Comparison of ENCODE assay signal across 8 cellular contexts in genomic region chr3:107928084-107928445, GRCh38.
DNase-seq lines count a peak whose midpoint lies in the region; ATAC-seq and TF ChIP-seq lines count a peak whose summit lies in the region.

No MANE protein-coding gene starts in this region.

- no peaks in the 10 kb centered on the region for H3K9me2 ChIP-seq in neural cell (ENCODE audit: insufficient read depth, low read length)

- H3K9me3 Mint-ChIP-seq in activated B cell treated with CpG ODN at 0.5 μM for 24 hours, result peaks cover 2% of the 10 kb centered on the region

- H3K27me3 ChIP-seq in neural cell (ENCODE audit: insufficient read depth, low read depth, low read length), result peaks cover 6% of the 10 kb centered on the region

- intact Hi-C loops in activated B cell treated with CpG ODN at 0.5 μM for 24 hours (cut with micrococcal nuclease), result loop anchor here (5.0 kb wide), 4 partner anchors 116 to 624 kb away; no protein-coding TSS in a partner anchor

- DNase-seq in Caki2 (ENCODE audit: low read depth), result peak; percentile 18
- no peak for DNase-seq in activated B cell treated with CpG ODN at 0.5 μM for 24 hours
- DNase-seq in foreskin fibroblast, result peak; percentile 37 to 70
- DNase-seq in foreskin melanocyte, result no peak
- DNase-seq in HPDE6-E6E7 (ENCODE audit: extremely low spot score), result no peak

- no peaks in the 10 kb centered on the region for H3K9me3 ChIP-seq in neural cell (ENCODE audit: low read length)

- H3K4me3 Mint-ChIP-seq in activated B cell treated with CpG ODN at 0.5 μM for 24 hours, result peak overlapping the region; percentile 86

- POLR2A ChIA-PET in activated B cell treated with CpG ODN at 0.5 μM for 24 hours (lab: Charles Lee), result interaction anchor here (0.7 to 1.1 kb wide), 5 partner anchors 161 to 294 kb away, joined by 3 to 6 read pairs (median 4); partner anchors contain the start of gene IFT57

- H3K36me3 ChIP-seq in neural cell (ENCODE audit: insufficient read depth, low read length), result no peaks in the 10 kb centered on the region

- in situ Hi-C loops in Caki2 (cut with HindIII; ENCODE audit: low pct_unique_long_range_greater_than_20kb, low sequenced_read_pairs), result no loop called here

- ATAC-seq in GM19395 (IDR thresholded peaks at IDR 0.05; ENCODE audit: unreplicated experiment), result peak; percentile 30
- ATAC-seq in HG03469 (IDR thresholded peaks at IDR 0.05; ENCODE audit: unreplicated experiment), result peak; percentile 22
- peak; percentile 18 for ATAC-seq in activated B cell treated with CpG ODN at 0.5 μM for 24 hours (ENCODE audit: low read depth)

- no peak for TF ChIP-seq EP300 in neural cell (conservative IDR thresholded peaks at IDR 0.05; ENCODE audit: poor library complexity, severe bottlenecking)

- H3K36me3 Mint-ChIP-seq in activated B cell treated with CpG ODN at 0.5 μM for 24 hours (ENCODE audit: low read depth), result no peaks in the 10 kb centered on the region

- H4K20me1 ChIP-seq in neural cell (ENCODE audit: insufficient read depth), result no peaks in the 10 kb centered on the region

- H3K9ac ChIP-seq in neural cell (ENCODE audit: low read length), result peak overlapping the region; percentile 61

- no peaks in the 10 kb centered on the region for H3K79me2 ChIP-seq in neural cell (replicated peaks; ENCODE audit: insufficient read depth, low read length)

- H3K4me3 ChIP-seq in foreskin fibroblast (ENCODE audit: low read depth in 1 of 2, low read length in 2 of 2) (peak overlapping the region; percentile 67 to 72), neural cell (ENCODE audit: low read length) (peak overlapping the region; percentile 72)

- peak overlapping the region; percentile 42 for H2AFZ ChIP-seq in neural cell (ENCODE audit: low read depth, low read length)

- no peak for TF ChIP-seq RAD21 in neural cell (conservative IDR thresholded peaks at IDR 0.05)

- H3K27me3 Mint-ChIP-seq in activated B cell treated with CpG ODN at 0.5 μM for 24 hours, result peaks cover 12% of the 10 kb centered on the region

- no peak overlapping the region for H3K4me2 ChIP-seq in neural cell (ENCODE audit: low read length)

- peaks cover 22% of the 10 kb centered on the region for H3K4me1 Mint-ChIP-seq in activated B cell treated with CpG ODN at 0.5 μM for 24 hours

- peak overlapping the region; percentile 61 for H3K27ac Mint-ChIP-seq in activated B cell treated with CpG ODN at 0.5 μM for 24 hours

- H3K27ac ChIP-seq in neural cell (ENCODE audit: low read length), result peak overlapping the region; percentile 54

- TF ChIP-seq CTCF in activated B cell treated with CpG ODN at 0.5 μM for 24 hours (IDR thresholded peaks at IDR 0.05) (no peak), foreskin fibroblast (IDR thresholded peaks at IDR 0.05; ENCODE audit: low read depth, low read length) (no peak), neural cell (IDR thresholded peaks at IDR 0.05; ENCODE audit: poor library complexity, severe bottlenecking) (no peak)

- CTCF ChIA-PET in activated B cell treated with CpG ODN at 0.5 μM for 24 hours (lab: Charles Lee), result interaction anchor here (0.6 to 2.7 kb wide), 29 partner anchors 8 to 692 kb away, joined by 3 to 17 read pairs (median 4); no protein-coding TSS in a partner anchor

- no peaks in the 10 kb centered on the region for H3F3A ChIP-seq in neural cell (ENCODE audit: insufficient read depth, low read length, poor library complexity, severe bottlenecking)

TF ChIP-seq in neural cell, 6 proteins besides CTCF, POLR2A, EP300 and RAD21:
- TF ChIP-seq POLR2AphosphoS5 (IDR thresholded peaks at IDR 0.05), result no peak
- no peak for TF ChIP-seq MXI1 (conservative IDR thresholded peaks at IDR 0.05; ENCODE audit: poor library complexity, severe bottlenecking)
- no peak for TF ChIP-seq TAF1 (IDR thresholded peaks at IDR 0.05; ENCODE audit: low read depth)
- no peak for TF ChIP-seq SMC3 (conservative IDR thresholded peaks at IDR 0.05; ENCODE audit: poor library complexity)
- TF ChIP-seq EZH2 (IDR thresholded peaks at IDR 0.05; ENCODE audit: borderline replicate concordance, insufficient read depth, low read length, poor library complexity, severe bottlenecking), result no peak
- no peak for TF ChIP-seq REST (IDR thresholded peaks at IDR 0.05; ENCODE audit: borderline replicate concordance)

Comparison
In these comparisons a context has a peak if more than half of its experiments do, and no peak if none do; other contexts are left out.
1. DNase-seq: peak in Caki2 (single experiment) and foreskin fibroblast (2 of 2); none in activated B cell treated with CpG ODN at 0.5 μM for 24 hours (single experiment), foreskin melanocyte (single experiment) and HPDE6-E6E7 (single experiment).
2. Peak in every context shown above with its lines, with median percentiles within 50 percentile points of each other: ATAC-seq.